Comparison of ENCODE assay signal across 1 cellular context in genomic region chr6:157613011-157613522, GRCh38.
TF ChIP-seq lines count a peak whose summit lies in the region.

No MANE protein-coding gene starts in this region.

TF ChIP-seq in A549, 52 proteins besides CTCF, POLR2A, EP300 and RAD21 (continued from another document):
- TF ChIP-seq HDAC2 (IDR thresholded peaks at IDR 0.05) (no peak), NFE2L2 (conservative IDR thresholded peaks at IDR 0.05; ENCODE audit: low read length) (no peak), GATA3 (IDR thresholded peaks at IDR 0.05; ENCODE audit: borderline replicate concordance) (peak; percentile 45; the same call in 1 of the 2 replicates)
